Comparison of ENCODE assay signal across 31 cellular contexts in genomic region chr12:90037740-90038139, GRCh38.
DNase-seq lines count a peak whose midpoint lies in the region; ATAC-seq and TF ChIP-seq lines count a peak whose summit lies in the region.
"Had no signal": no experiment of that assay in that cellular context is flagged by ENCODE, and none has a peak within 500 bp of the region (broad histone marks: within the 10 kb centered on the region; RNA-seq: fewer than 3 reads in every experiment).

No MANE protein-coding gene starts in this region.

- H3K4me1 ChIP-seq in HEK293 (ENCODE audit: control insufficient read depth, insufficient read depth, low read length) (no peaks in the 10 kb centered on the region), adipocyte (ENCODE audit: control insufficient read depth, insufficient read depth, low read length) (peaks cover 17% of the 10 kb centered on the region), skeletal muscle tissue (ENCODE audit: control insufficient read depth in 3 of 3, insufficient read depth in 3 of 3, low read length in 3 of 3) (peaks cover 0 to 3% (median 0%) of the 10 kb centered on the region in 3 donors)
- H3K4me1 ChIP-seq: left ventricle myocardium inferior, pancreas, right atrium auricular region, upper lobe of right lung had no signal

- H3K36me3 ChIP-seq in HEK293 (ENCODE audit: control insufficient read depth in 2 of 2, insufficient read depth in 1 of 2, low read length in 2 of 2) (no peaks in the 10 kb centered on the region), adipocyte (ENCODE audit: control insufficient read depth, insufficient read depth, low read length, severe bottlenecking) (no peaks in the 10 kb centered on the region), skeletal muscle tissue (ENCODE audit: control insufficient read depth in 3 of 3, insufficient read depth in 3 of 3, low read length in 3 of 3) (no peaks in the 10 kb centered on the region)
- H3K36me3 ChIP-seq: left ventricle myocardium inferior, pancreas, right atrium auricular region, upper lobe of right lung had no signal

- no peak overlapping the region for H3K4me3 ChIP-seq in HEK293 (ENCODE audit: low read depth, low read length)
- H3K4me3 ChIP-seq in adipocyte (ENCODE audit: low read length) = no peak overlapping the region
- H3K4me3 ChIP-seq in fibroblast of pulmonary artery (replicated peaks; ENCODE audit: low read depth, low read length) = no peak overlapping the region
- no peak overlapping the region for H3K4me3 ChIP-seq in skeletal muscle tissue (ENCODE audit: low read length in 3 of 3)
- H3K4me3 ChIP-seq: left ventricle myocardium inferior, pancreas, right atrium auricular region, upper lobe of right lung had no signal

- H3K27me3 Mint-ChIP-seq in activated CD8-positive, alpha-beta T cell treated with anti-CD3 and anti-CD28 coated beads for 36 hours = peaks cover 1% of the 10 kb centered on the region
- H3K27me3 Mint-ChIP-seq: naive thymus-derived CD8-positive, alpha-beta T cell; stimulated activated memory B cell treated with anti-CD40 and anti-IgM and Interleukin-4, amounts not matched to agents 10 μg/mL and 1 μg/mL and 100 μg/mL, for 72 hours had no signal

- H3K27ac Mint-ChIP-seq in activated CD8-positive, alpha-beta T cell treated with anti-CD3 and anti-CD28 coated beads for 36 hours = no peak overlapping the region
- H3K27ac Mint-ChIP-seq: activated naive CD4-positive, alpha-beta T cell treated with anti-CD3 and anti-CD28 coated beads, Interleukin-2, amount 10 ng/mL, durations not matched to agents 7 days and 5 days; CD14-positive monocyte; naive thymus-derived CD8-positive, alpha-beta T cell; stimulated activated memory B cell treated with anti-CD40 and anti-IgM and Interleukin-4, amounts not matched to agents 10 μg/mL and 1 μg/mL and 100 μg/mL, for 72 hours had no signal

- no peaks in the 10 kb centered on the region for H3K27me3 ChIP-seq in adipocyte (replicated peaks; ENCODE audit: control insufficient read depth, insufficient read depth, low read length)
- no peaks in the 10 kb centered on the region for H3K27me3 ChIP-seq in skeletal muscle tissue (ENCODE audit: control insufficient read depth in 3 of 3, insufficient read depth in 3 of 3, low read length in 3 of 3)
- H3K27me3 ChIP-seq: pancreas, right atrium auricular region, upper lobe of right lung had no signal

- H3K4me3 Mint-ChIP-seq in activated CD8-positive, alpha-beta T cell treated with anti-CD3 and anti-CD28 coated beads for 36 hours = no peak overlapping the region
- H3K4me3 Mint-ChIP-seq: activated naive CD4-positive, alpha-beta T cell treated with anti-CD3 and anti-CD28 coated beads, Interleukin-2, amount 10 ng/mL, durations not matched to agents 7 days and 5 days; CD14-positive monocyte; naive thymus-derived CD8-positive, alpha-beta T cell; stimulated activated memory B cell treated with anti-CD40 and anti-IgM and Interleukin-4, amounts not matched to agents 10 μg/mL and 1 μg/mL and 100 μg/mL, for 72 hours had no signal

- peaks cover 9% of the 10 kb centered on the region for H3K9me3 Mint-ChIP-seq in activated CD8-positive, alpha-beta T cell treated with anti-CD3 and anti-CD28 coated beads for 36 hours

- TF ChIP-seq CTCF in HEK293 (tag by site-specific recombination; IDR thresholded peaks at IDR 0.05) = no peak
- no peak for TF ChIP-seq CTCF in fibroblast of pulmonary artery (IDR thresholded peaks at IDR 0.05; ENCODE audit: low read length, missing control alignments)
- TF ChIP-seq CTCF in activated CD8-positive, alpha-beta T cell treated with anti-CD3 and anti-CD28 coated beads for 36 hours (IDR thresholded peaks at IDR 0.05) = no peak

- POLR2A ChIA-PET in HEK293 (lab: Yijun Ruan, JAX) = no interaction called here
- POLR2A ChIA-PET in activated CD8-positive, alpha-beta T cell treated with anti-CD3 and anti-CD28 coated beads for 36 hours (lab: Charles Lee) = interaction anchor here (0.9 kb wide), 1 partner anchor 328 kb away, joined by 3 read pairs; no protein-coding TSS in a partner anchor

- DNase-seq in adipocyte (ENCODE audit: low read depth) = peak; percentile 36
- DNase-seq in fibroblast of pulmonary artery (ENCODE audit: low read depth) = peak; percentile 28
- DNase-seq in GOT3 (lab: John Stamatoyannopoulos, UW) = no peak
- no peak for DNase-seq in activated CD8-positive, alpha-beta T cell treated with anti-CD3 and anti-CD28 coated beads for 36 hours
- DNase-seq: activated CD4-positive, alpha-beta T cell treated with anti-CD3 and anti-CD28 coated beads, Interleukin-2, amount 50 U/mL, for 4 hours; activated CD4-positive, CD25-positive, alpha-beta regulatory T cell; activated naive CD4-positive, alpha-beta T cell treated with anti-CD3 and anti-CD28 coated beads, Interleukin-2, amount 10 ng/mL, durations not matched to agents 7 days and 5 days; amniotic stem cell; Calu3; DMS79 treated with DMSO at 0.1 percent for 48 hours; effector CD8-positive, alpha-beta T cell; erythroblast; left ventricle myocardium inferior; midbrain; naive thymus-derived CD8-positive, alpha-beta T cell; NCI-H1092 treated with DMSO at 0.1 percent for 48 hours; NCI-H187; NCI-H2171; NCI-H524; pancreas; SHP77; stimulated activated CD4-positive, alpha-beta T cell treated with anti-CD3 and anti-CD28 coated beads, Interleukin-4, amount 100 ng/mL, for 4 hours; substantia nigra; upper lobe of right lung had no signal

- CTCF ChIA-PET in HEK293 (lab: Yijun Ruan, JAX) = interaction anchor here (0.5 kb wide), 1 partner anchor 60 kb away, joined by 3 read pairs; no protein-coding TSS in a partner anchor
- CTCF ChIA-PET in activated CD8-positive, alpha-beta T cell treated with anti-CD3 and anti-CD28 coated beads for 36 hours (lab: Charles Lee) = interaction anchor here (1.7 kb wide), 1 partner anchor 9 kb away, joined by 6 read pairs; no protein-coding TSS in a partner anchor

- intact Hi-C loops in activated CD8-positive, alpha-beta T cell treated with anti-CD3 and anti-CD28 coated beads for 36 hours (cut with micrococcal nuclease) = no loop called here

- H3K9me3 ChIP-seq in HEK293 (ENCODE audit: control insufficient read depth, insufficient read depth, low read depth, low read length) = no peaks in the 10 kb centered on the region
- H3K9me3 ChIP-seq in adipocyte (ENCODE audit: control insufficient read depth, low read length) = peaks cover 7% of the 10 kb centered on the region
- peaks cover 0 to 4% (median 0%) of the 10 kb centered on the region in 3 donors for H3K9me3 ChIP-seq in skeletal muscle tissue (ENCODE audit: control insufficient read depth in 3 of 3, low read length in 3 of 3)
- H3K9me3 ChIP-seq: pancreas, upper lobe of right lung had no signal

- H3K27ac ChIP-seq in HEK293 (ENCODE audit: extremely low read depth, low read depth, low read length) (no peak overlapping the region), skeletal muscle tissue (ENCODE audit: low read depth, low read length) (peak overlapping the region; percentile 48)
- H3K27ac ChIP-seq: left ventricle myocardium inferior, pancreas, right atrium auricular region, upper lobe of right lung had no signal

- H3K4me1 Mint-ChIP-seq in activated CD8-positive, alpha-beta T cell treated with anti-CD3 and anti-CD28 coated beads for 36 hours (ENCODE audit: low read depth) = peaks cover 30% of the 10 kb centered on the region

- H3K36me3 Mint-ChIP-seq in activated CD8-positive, alpha-beta T cell treated with anti-CD3 and anti-CD28 coated beads for 36 hours (ENCODE audit: low read depth) = no peaks in the 10 kb centered on the region
- H3K36me3 Mint-ChIP-seq: activated naive CD4-positive, alpha-beta T cell treated with anti-CD3 and anti-CD28 coated beads, Interleukin-2, amount 10 ng/mL, durations not matched to agents 7 days and 5 days; CD14-positive monocyte; naive thymus-derived CD8-positive, alpha-beta T cell had no signal

- no peak overlapping the region for H3K9ac ChIP-seq in adipocyte (ENCODE audit: low read length)
- H3K9ac ChIP-seq in skeletal muscle tissue (ENCODE audit: low read depth in 1 of 3, low read length in 3 of 3) = no peak overlapping the region

- no peak for ATAC-seq in GM21786 (IDR thresholded peaks at IDR 0.05; ENCODE audit: unreplicated experiment)
- ATAC-seq in activated CD8-positive, alpha-beta T cell treated with anti-CD3 and anti-CD28 coated beads for 36 hours = no peak
- ATAC-seq: naive thymus-derived CD8-positive, alpha-beta T cell; Panc1; pancreas; stimulated activated memory B cell treated with anti-CD40 and anti-IgM and Interleukin-4, amounts not matched to agents 10 μg/mL and 1 μg/mL and 100 μg/mL, for 72 hours; upper lobe of right lung had no signal

TF ChIP-seq in HEK293, 187 proteins besides CTCF, POLR2A, EP300 and RAD21:
- TF ChIP-seq ZNF501 (tag by site-specific recombination; IDR thresholded peaks at IDR 0.05) (no peak), SP7 (tag by site-specific recombination; IDR thresholded peaks at IDR 0.05) (peak; percentile 70), ZNF292 (tag by site-specific recombination; IDR thresholded peaks at IDR 0.05; ENCODE audit: borderline replicate concordance, low read depth) (no peak), ZNF660 (tag by site-specific recombination; IDR thresholded peaks at IDR 0.05) (no peak), ZNF280D (tag by site-specific recombination; IDR thresholded peaks at IDR 0.05) (no peak), ZNF174 (tag by site-specific recombination; IDR thresholded peaks at IDR 0.05) (no peak), MZF1 (tag by site-specific recombination; IDR thresholded peaks at IDR 0.05; ENCODE audit: borderline replicate concordance) (0 out of 2 replicates have a peak, but pooled peaks have one; percentile 61), ZNF175 (tag by site-specific recombination; IDR thresholded peaks at IDR 0.05) (no peak)

Comparison
In these comparisons a context has a peak if more than half of its experiments do, and no peak if none do; other contexts are left out.
1. DNase-seq: peak in adipocyte (single experiment) and fibroblast of pulmonary artery (single experiment); none in GOT3 (single experiment) and activated CD8-positive, alpha-beta T cell treated with anti-CD3 and anti-CD28 coated beads for 36 hours (single experiment).